ENCODE assay signal across 11 cellular contexts in genomic region chr2:180682871-180683270, GRCh38.
"Had no signal": no experiment of that assay in that cellular context is flagged by ENCODE, and none has a peak within 500 bp of the region (broad histone marks: within the 10 kb centered on the region; RNA-seq: fewer than 3 reads in every experiment).

No MANE protein-coding gene starts in this region.

- H3K9me3 Mint-ChIP-seq: GM23338, HFFc6 had no signal

- H3K9me3 ChIP-seq: HAP-1 had no signal

- H3K4me2 ChIP-seq: GM23338 had no signal

- ATAC-seq: GM23338, HCT116 had no signal

- H3K4me3 Mint-ChIP-seq: GM23338, H9, HFFc6 had no signal

- H3K9ac ChIP-seq: GM23248 had no signal

- DNase-seq: GM23248, GOT3, H7, H9, HCEC 1CT, HFFc6 had no signal

- FAIRE-seq: H1, H54 had no signal

- H3K36me3 ChIP-seq: HAP-1 had no signal

- H3K27ac ChIP-seq: GM23248 had no signal

- H3K4me3 ChIP-seq: GM23248, GM23338, HAP-1 had no signal

- H3K27ac Mint-ChIP-seq: GM23338, H9, HFFc6 had no signal

- H2AFZ ChIP-seq: GM23248, GM23338 had no signal
